29 cellular contexts compared by ENCODE assay signal in the genomic region with DNA sequence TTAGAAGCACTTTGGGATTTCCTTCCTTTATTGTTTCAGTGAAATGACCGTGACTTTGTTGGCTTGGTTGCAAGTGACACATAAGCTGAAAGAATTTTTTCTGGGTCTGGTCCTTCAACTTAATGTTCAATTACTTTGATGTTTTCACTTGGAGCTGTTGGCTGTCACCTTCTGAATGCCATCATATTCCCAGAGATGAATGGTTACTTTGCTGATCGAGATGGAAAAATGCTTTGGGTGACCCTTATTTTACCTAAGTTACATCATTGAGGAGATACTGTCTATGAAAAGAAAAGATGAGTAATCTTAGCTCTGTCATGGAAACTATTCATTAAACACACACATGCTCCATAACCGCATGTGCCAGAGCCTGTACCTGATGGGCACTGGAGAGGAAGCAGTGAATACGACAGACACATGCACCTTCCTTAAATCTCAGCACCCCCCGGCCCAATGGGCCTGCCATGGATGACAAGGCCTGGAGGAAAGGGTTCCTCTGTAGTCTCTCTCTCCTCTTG.
A peak's percentile ranks its signal among the peaks of the same experiment; 100 is the strongest.
DNase-seq lines count a peak whose midpoint lies in the region; ATAC-seq, FAIRE-seq and TF ChIP-seq lines count a peak whose summit lies in the region.
"Had no signal": no experiment of that assay in that cellular context is flagged by ENCODE, and none has a peak within 500 bp of the region (broad histone marks: within the 10 kb centered on the region; RNA-seq: fewer than 3 reads in every experiment).

No MANE protein-coding gene starts in this region.

- no peak overlapping the region for H3K4me3 Mint-ChIP-seq in astrocyte (ENCODE audit: unreplicated experiment)
- H3K4me3 Mint-ChIP-seq: B cell; CD8-positive, alpha-beta T cell had no signal

- H3K27me3 ChIP-seq in astrocyte (ENCODE audit: insufficient read depth, low read length) (no peaks in the 10 kb centered on the region), foreskin keratinocyte (no peaks in the 10 kb centered on the region), smooth muscle cell (ENCODE audit: low read depth) (no peaks in the 10 kb centered on the region), Peyer's patch (no peaks in the 10 kb centered on the region)
- H3K27me3 ChIP-seq: SJCRH30 had no signal

- 90% methylated on average over 5 of the region's 5 CpGs for WGBS in smooth muscle cell (ENCODE audit: low lambda C conversion rate)

- H3K79me2 ChIP-seq in astrocyte (ENCODE audit: insufficient read depth, low read length) (no peaks in the 10 kb centered on the region), smooth muscle cell (ENCODE audit: low read depth) (peaks cover 4% of the 10 kb centered on the region)

- TF ChIP-seq CTCF in astrocyte (IDR thresholded peaks at IDR 0.05; ENCODE audit: insufficient read depth, low read depth, low read length) (no peak), foreskin keratinocyte (conservative IDR thresholded peaks at IDR 0.05) (no peak), smooth muscle cell (IDR thresholded peaks at IDR 0.05; ENCODE audit: borderline replicate concordance, insufficient read depth, poor library complexity, severe bottlenecking) (no peak), Peyer's patch (IDR thresholded peaks at IDR 0.05) (no peak)

- H3K4me2 ChIP-seq in astrocyte (ENCODE audit: low read length) (no peak overlapping the region), smooth muscle cell (no peak overlapping the region)

- H3K4me1 ChIP-seq in astrocyte (ENCODE audit: insufficient read depth, low read length) (no peaks in the 10 kb centered on the region), foreskin keratinocyte (peaks cover 19% of the 10 kb centered on the region), smooth muscle cell (ENCODE audit: low read depth) (no peaks in the 10 kb centered on the region), Peyer's patch (no peaks in the 10 kb centered on the region)
- H3K4me1 ChIP-seq: SJCRH30 had no signal

- H3F3A ChIP-seq in smooth muscle cell (ENCODE audit: low read depth) = no peaks in the 10 kb centered on the region

- H3K27ac ChIP-seq in astrocyte (ENCODE audit: low read depth, low read length) (no peak overlapping the region), foreskin keratinocyte (peak overlapping the region; percentile 78), smooth muscle cell (ENCODE audit: low read depth) (peak overlapping the region; percentile 82), Peyer's patch (no peak overlapping the region)
- H3K27ac ChIP-seq: C4-2B, HL-60, SJCRH30 had no signal

- H4K20me1 ChIP-seq in astrocyte (ENCODE audit: insufficient read depth, low read length) (peaks cover 5% of the 10 kb centered on the region), smooth muscle cell (ENCODE audit: low read depth) (peaks cover 89% of the 10 kb centered on the region)

- ATAC-seq in foreskin keratinocyte = peak; percentile 78
- ATAC-seq: CD8-positive, alpha-beta T cell; HCT116; HepG2; Right ventricle myocardium inferior had no signal

- TF ChIP-seq POLR2A in Peyer's patch (IDR thresholded peaks at IDR 0.05) = no peak

- no peak overlapping the region for H2AFZ ChIP-seq in astrocyte (ENCODE audit: low read depth, low read length)
- no peak overlapping the region for H2AFZ ChIP-seq in smooth muscle cell (ENCODE audit: low read depth)

- peaks cover 2% of the 10 kb centered on the region for H3K4me1 Mint-ChIP-seq in astrocyte (ENCODE audit: low read depth, unreplicated experiment)
- H3K4me1 Mint-ChIP-seq: B cell had no signal

- H3K9me3 ChIP-seq in astrocyte (ENCODE audit: insufficient read depth, low read depth, low read length) (no peaks in the 10 kb centered on the region), smooth muscle cell (replicated peaks; ENCODE audit: low read depth) (no peaks in the 10 kb centered on the region), Peyer's patch (no peaks in the 10 kb centered on the region)
- H3K9me3 ChIP-seq: SJCRH30 had no signal

- FAIRE-seq in RCC 7860 (lab: Jason Lieb, UNC) (no peak), astrocyte (lab: Jason Lieb, UNC) (no peak)
- FAIRE-seq: GM12891, GM19239, HepG2 had no signal

- no peaks in the 10 kb centered on the region for H3K9me3 Mint-ChIP-seq in astrocyte (ENCODE audit: unreplicated experiment)
- H3K9me3 Mint-ChIP-seq: CD8-positive, alpha-beta T cell had no signal

- H3K9ac ChIP-seq in astrocyte (ENCODE audit: low read length) (no peak overlapping the region), smooth muscle cell (ENCODE audit: low read depth) (peak overlapping the region; percentile 1)

- H3K36me3 Mint-ChIP-seq in astrocyte (ENCODE audit: low read depth, unreplicated experiment) = no peaks in the 10 kb centered on the region
- H3K36me3 Mint-ChIP-seq: CD8-positive, alpha-beta T cell had no signal

- peaks cover 15% of the 10 kb centered on the region for H3K27me3 Mint-ChIP-seq in astrocyte (ENCODE audit: low read depth, unreplicated experiment)

- peak overlapping the region; percentile 5 for H3K27ac Mint-ChIP-seq in astrocyte (ENCODE audit: unreplicated experiment)
- H3K27ac Mint-ChIP-seq: B cell; CD8-positive, alpha-beta T cell had no signal

- H3K36me3 ChIP-seq in astrocyte (ENCODE audit: insufficient read depth, low read length) (no peaks in the 10 kb centered on the region), smooth muscle cell (ENCODE audit: low read depth) (no peaks in the 10 kb centered on the region), Peyer's patch (no peaks in the 10 kb centered on the region)
- H3K36me3 ChIP-seq: SJCRH30 had no signal

- no peak overlapping the region for H3K4me3 ChIP-seq in astrocyte (ENCODE audit: insufficient read depth, low read depth, low read length)
- H3K4me3 ChIP-seq in smooth muscle cell = no peak overlapping the region
- no peak overlapping the region for H3K4me3 ChIP-seq in Peyer's patch
- H3K4me3 ChIP-seq: SJCRH30 had no signal

- peak; percentile 76 for DNase-seq in RCC 7860 (ENCODE audit: low spot score)
- peak; percentile 42 for DNase-seq in astrocyte (ENCODE audit: low read depth)
- DNase-seq in foreskin keratinocyte = peak; percentile 60 to 74
- DNase-seq in smooth muscle cell (lab: John Stamatoyannopoulos, UW; ENCODE audit: unreplicated experiment) = no peak
- no peak for DNase-seq in stimulated activated naive CD4-positive, alpha-beta T cell treated with Interleukin-2 at 50 U/mL for 16 hours (lab: John Stamatoyannopoulos, UW)
- DNase-seq in AG08395 (ENCODE audit: low spot score) = no peak
- DNase-seq in Peyer's patch = no peak
- DNase-seq in DMS53 treated with DMSO at 0.1 percent for 48 hours (lab: John Stamatoyannopoulos, UW; ENCODE audit: unreplicated experiment) = no peak
- DNase-seq: CD8-positive, alpha-beta T cell; DMS 273 treated with DMSO at 0.1 percent for 48 hours; DMS79 treated with DMSO at 0.1 percent for 48 hours; GF-D8; MV-4-11; NCI-H1105 treated with DMSO at 0.1 percent for 48 hours; NCI-H1694; NCI-H2029 treated with DMSO at 0.1 percent for 48 hours; NCI-H446 treated with DMSO at 0.1 percent for 48 hours; NCI-H526; NCI-H82; NK-92 treated with Interleukin-12 subunit alpha and Interleukin-12 subunit beta, amount 100 ng/mL, for 24 hours; SJCRH30 had no signal

Comparison
In these comparisons a context has a peak if more than half of its experiments do, and no peak if none do; other contexts are left out.
1. DNase-seq: peak in RCC 7860 (single experiment), astrocyte (single experiment) and foreskin keratinocyte (2 of 2); none in smooth muscle cell (single experiment), stimulated activated naive CD4-positive, alpha-beta T cell treated with Interleukin-2 at 50 U/mL for 16 hours (single experiment), AG08395 (single experiment), Peyer's patch (0 of 3) and DMS53 treated with DMSO at 0.1 percent for 48 hours (single experiment).
2. H3K27ac ChIP-seq: peak in foreskin keratinocyte (single experiment) and smooth muscle cell (single experiment); none in astrocyte (single experiment) and Peyer's patch (0 of 4).